8 cellular contexts compared by ENCODE assay signal in the genomic region with DNA sequence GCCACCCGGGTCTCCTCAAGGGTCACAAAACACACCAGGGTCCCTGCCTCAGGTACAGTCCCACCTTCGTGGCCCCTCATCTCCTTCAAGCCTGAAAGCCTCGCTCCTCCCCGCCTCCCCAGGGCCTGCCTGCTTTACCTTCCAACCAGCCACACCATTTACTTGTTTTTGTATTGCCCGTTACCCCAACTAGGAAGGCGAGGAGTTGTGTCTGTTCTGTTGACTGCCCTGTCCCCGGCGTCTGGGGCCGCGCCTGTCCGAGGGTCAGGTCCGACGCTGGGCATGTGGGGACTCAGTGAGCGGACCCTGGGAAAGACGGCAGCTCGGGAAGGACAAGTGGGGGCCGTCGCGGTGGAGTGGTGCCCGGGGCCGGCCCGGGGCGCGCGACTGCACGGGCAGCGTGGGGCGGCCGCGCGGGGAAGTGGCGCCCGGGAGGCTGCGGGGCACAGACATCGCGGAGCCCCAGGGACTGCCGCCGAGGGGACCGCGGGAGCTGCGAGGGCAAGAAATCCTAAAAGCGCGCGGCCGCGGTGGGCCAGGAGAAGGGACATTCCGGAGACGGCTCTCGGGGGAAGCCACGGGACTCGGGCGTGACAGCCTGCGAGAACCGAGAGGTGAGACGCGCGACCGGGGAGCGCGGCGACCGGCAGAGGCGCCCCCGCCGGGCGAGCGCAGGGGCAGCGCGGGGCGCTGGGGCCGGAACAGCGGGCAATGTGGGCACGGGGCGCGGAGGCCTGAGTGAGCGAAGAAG. TPM values are rescaled to one million over a fixed set of nuclear protein-coding genes. Genes with fewer than 3 reads are reported as not detected.
DNase-seq lines count a peak whose midpoint lies in the region; ATAC-seq and TF ChIP-seq lines count a peak whose summit lies in the region.

No MANE protein-coding gene starts in this region.

- no peaks in the 10 kb centered on the region for H3K36me3 Mint-ChIP-seq in nephron (ENCODE audit: low read depth)

- peak overlapping the region; percentile 64 to 85 (median 78) for H3K4me3 Mint-ChIP-seq in nephron

- no peak for TF ChIP-seq POLR2A in uterus (IDR thresholded peaks at IDR 0.05)

- H3K9me3 Mint-ChIP-seq in nephron = no peaks in the 10 kb centered on the region

- no peak overlapping the region for H3K27ac Mint-ChIP-seq in nephron

- ATAC-seq in GM19468 (IDR thresholded peaks at IDR 0.05; ENCODE audit: extremely low read depth, unreplicated experiment) (peak; percentile 11), HG02970 (IDR thresholded peaks at IDR 0.05; ENCODE audit: low FRiP score, unreplicated experiment) (no peak)

- H3K36me3 ChIP-seq in uterus = no peaks in the 10 kb centered on the region

- H3K4me3 ChIP-seq in epithelial cell of esophagus (ENCODE audit: low read length) (peak overlapping the region; percentile 50), uterus (peak overlapping the region; percentile 23 to 51)

- peaks cover 3% of the 10 kb centered on the region for H3K4me1 Mint-ChIP-seq in nephron

- no peaks in the 10 kb centered on the region for H3K9me3 ChIP-seq in uterus

- peaks cover 69% of the 10 kb centered on the region for H3K27me3 Mint-ChIP-seq in nephron (ENCODE audit: low read depth)

- intact Hi-C loops in uterus (cut with DNase I; ENCODE audit: low total_unique reads) = no loop called here

- DNase-seq in GDM1 (lab: John Stamatoyannopoulos, UW) (peak; percentile 58), HT-29 (ENCODE audit: low spot score) (peak; percentile 39), epithelial cell of esophagus (ENCODE audit: low read depth) (peak; percentile 44), uterus (peak; percentile 23 to 24)
- peak; percentile 57 for DNase-seq in activated CD4-positive, CD25-positive, alpha-beta regulatory T cell treated with anti-CD3 and anti-CD28 coated beads, Interleukin-2, amount 50 U/mL, for 72 hours

- peaks cover 0 to 6% of the 10 kb centered on the region in 2 donors for H3K4me1 ChIP-seq in uterus

- H3K27me3 ChIP-seq in uterus = no peaks in the 10 kb centered on the region

- no peak for TF ChIP-seq CTCF in epithelial cell of esophagus (IDR thresholded peaks at IDR 0.05; ENCODE audit: insufficient read depth, low read depth, low read length, missing control alignments)
- TF ChIP-seq CTCF in nephron (IDR thresholded peaks at IDR 0.05; ENCODE audit: unreplicated experiment in 3 of 3) = no peak
- no peak for TF ChIP-seq CTCF in uterus (IDR thresholded peaks at IDR 0.05)

- peak overlapping the region in 1 of 2 donors; percentile 42 for H3K27ac ChIP-seq in uterus

RNA-seq across cellular contexts. Expression of a gene that starts 0.8 kb away (rescaled TPM):
- total RNA-seq in HT-29 (2014; rRNA removed; shearing (Covaris generic)) = 5.5 and 8.7 TPM in 2 replicates
- total RNA-seq in uterus = 1 to 10 TPM in 2 of 4 donors, under 1 TPM in 2; 0.24 to 2.8 (median 1.4) TPM
